ENCODE assay signal across 37 cellular contexts in genomic region chr2:218865396-218865795, GRCh38. TPM values are rescaled to one million over a fixed set of nuclear protein-coding genes. Genes with fewer than 3 reads are reported as not detected.
"Had no signal": no experiment of that assay in that cellular context is flagged by ENCODE, and none has a peak within 500 bp of the region (broad histone marks: within the 10 kb centered on the region; RNA-seq: fewer than 3 reads in every experiment).

No MANE protein-coding gene starts in this region.

- H3K27ac Mint-ChIP-seq: activated B cell treated with CpG ODN at 0.5 μM for 24 hours; activated CD4-positive, alpha-beta memory T cell treated with anti-CD3 and anti-CD28 coated beads for 36 hours; activated naive CD4-positive, alpha-beta T cell treated with anti-CD3 and anti-CD28 coated beads, Interleukin-2, amount 10 ng/mL, durations not matched to agents 7 days and 5 days; activated naive CD8-positive, alpha-beta T cell; activated naive CD8-positive, alpha-beta T cell treated with anti-CD3 and anti-CD28 coated beads, Interleukin-2, amount 50 U/mL, for 24 hours; brain had no signal

- H3K4me3 ChIP-seq: Peyer's patch, SJSA1 had no signal

- H3K36me3 Mint-ChIP-seq: activated CD4-positive, alpha-beta memory T cell treated with anti-CD3 and anti-CD28 coated beads for 36 hours; activated naive CD4-positive, alpha-beta T cell treated with anti-CD3 and anti-CD28 coated beads, Interleukin-2, amount 10 ng/mL, durations not matched to agents 7 days and 5 days; activated naive CD8-positive, alpha-beta T cell; brain had no signal

- H3K27ac ChIP-seq: Peyer's patch, SJSA1, VCaP had no signal

- DNase-seq: activated B cell treated with CpG ODN at 0.5 μM for 24 hours; activated CD4-positive, alpha-beta memory T cell treated with anti-CD3 and anti-CD28 coated beads for 36 hours; activated CD4-positive, alpha-beta T cell treated with anti-CD3 and anti-CD28 coated beads for 4 hours; activated CD4-positive, alpha-beta T cell treated with anti-CD3 and anti-CD28 coated beads, Interleukin-2, amount 50 U/mL, for 1 hour; activated CD4-positive, CD25-positive, alpha-beta regulatory T cell treated with anti-CD3 and anti-CD28 coated beads, Interleukin-2, amount 50 U/mL, for 72 hours; activated CD8-positive, alpha-beta memory T cell treated with anti-CD3 and anti-CD28 coated beads, Interleukin-2, amount 50 U/mL, for 4 hours; activated effector memory CD4-positive, alpha-beta T cell treated with Interleukin-2 at 50 U/mL for 16 hours; activated naive CD4-positive, alpha-beta T cell treated with anti-CD3 and anti-CD28 coated beads, Interleukin-2, amount 10 ng/mL, durations not matched to agents 7 days and 5 days; activated naive CD8-positive, alpha-beta T cell treated with anti-CD3 and anti-CD28 coated beads, Interleukin-2, amount 50 U/mL, for 24 hours; activated T-cell treated with anti-CD3 and anti-CD28 coated beads for 4 hours; activated T-cell treated with anti-CD3 and anti-CD28 coated beads, Interleukin-2, amount 50 U/mL, for 4 hours; anterior cingulate cortex; caudate nucleus; Kasumi-1; KG1; MM.1S; MV-4-11; NCI-H1092; NCI-H1436 treated with DMSO at 0.1 percent for 48 hours; NCI-H1694 treated with DMSO at 0.1 percent for 48 hours; NCI-H2029; NCI-H345; NCI-H524 treated with DMSO at 0.1 percent for 48 hours; PC-3; Peyer's patch; RPMI8226; SHP77 treated with DMSO at 0.1 percent for 48 hours; SW 1271; T-helper 1 cell; T-helper 2 cell; T-helper 9 cell had no signal

- H3K9me3 Mint-ChIP-seq: activated B cell treated with CpG ODN at 0.5 μM for 24 hours; activated CD4-positive, alpha-beta memory T cell treated with anti-CD3 and anti-CD28 coated beads for 36 hours; activated naive CD4-positive, alpha-beta T cell treated with anti-CD3 and anti-CD28 coated beads, Interleukin-2, amount 10 ng/mL, durations not matched to agents 7 days and 5 days; activated naive CD8-positive, alpha-beta T cell treated with anti-CD3 and anti-CD28 coated beads, Interleukin-2, amount 50 U/mL, for 24 hours; activated T-cell treated with anti-CD3 and anti-CD28 coated beads, Interleukin-2, amount 50 U/mL, for 4 hours had no signal

- H3K36me3 ChIP-seq: Peyer's patch, SJSA1 had no signal

- H3K4me3 Mint-ChIP-seq: activated B cell treated with CpG ODN at 0.5 μM for 24 hours; activated CD4-positive, alpha-beta memory T cell treated with anti-CD3 and anti-CD28 coated beads for 36 hours; activated naive CD4-positive, alpha-beta T cell treated with anti-CD3 and anti-CD28 coated beads, Interleukin-2, amount 10 ng/mL, durations not matched to agents 7 days and 5 days; activated naive CD8-positive, alpha-beta T cell; activated naive CD8-positive, alpha-beta T cell treated with anti-CD3 and anti-CD28 coated beads, Interleukin-2, amount 50 U/mL, for 24 hours; activated T-cell treated with anti-CD3 and anti-CD28 coated beads, Interleukin-2, amount 50 U/mL, for 4 hours; brain had no signal

- ATAC-seq: activated naive CD8-positive, alpha-beta T cell treated with anti-CD3 and anti-CD28 coated beads, Interleukin-2, amount 50 U/mL, for 24 hours; activated T-cell treated with anti-CD3 and anti-CD28 coated beads, Interleukin-2, amount 50 U/mL, for 4 hours; PC-3 had no signal

- H3K9me3 ChIP-seq: Peyer's patch, SJSA1 had no signal

RNA-seq across cellular contexts. Expression of gene WNT6, which starts 5.8 kb away (rescaled TPM):
- total RNA-seq: bronchial epithelial cell, NCI-H460, PC-3, Peyer's patch, SJSA1 had no signal

RNA-seq across cellular contexts. Expression of gene WNT10A, which starts 15.3 kb away (rescaled TPM):
- total RNA-seq: NCI-H460, SJSA1 had no signal

RNA-seq across cellular contexts. Expression of gene PRKAG3, which starts 33.8 kb away (rescaled TPM):
- total RNA-seq: activated B cell treated with CpG ODN at 0.5 μM for 24 hours; activated CD4-positive, alpha-beta memory T cell treated with anti-CD3 and anti-CD28 coated beads for 36 hours; activated T-cell treated with anti-CD3 and anti-CD28 coated beads, Interleukin-2, amount 50 U/mL, for 4 hours; bronchial epithelial cell; NCI-H460; PC-3; Peyer's patch; SJSA1 had no signal
